ENCODE assay signal across 1 cellular context in genomic region chr6:138222901-138223546, GRCh38.
TF ChIP-seq lines count a peak whose summit lies in the region.

No MANE protein-coding gene starts in this region.

TF ChIP-seq in HepG2, 621 proteins besides CTCF, POLR2A, EP300 and RAD21 (continued from another document and continues in another):
- TF ChIP-seq, protein P1, sequence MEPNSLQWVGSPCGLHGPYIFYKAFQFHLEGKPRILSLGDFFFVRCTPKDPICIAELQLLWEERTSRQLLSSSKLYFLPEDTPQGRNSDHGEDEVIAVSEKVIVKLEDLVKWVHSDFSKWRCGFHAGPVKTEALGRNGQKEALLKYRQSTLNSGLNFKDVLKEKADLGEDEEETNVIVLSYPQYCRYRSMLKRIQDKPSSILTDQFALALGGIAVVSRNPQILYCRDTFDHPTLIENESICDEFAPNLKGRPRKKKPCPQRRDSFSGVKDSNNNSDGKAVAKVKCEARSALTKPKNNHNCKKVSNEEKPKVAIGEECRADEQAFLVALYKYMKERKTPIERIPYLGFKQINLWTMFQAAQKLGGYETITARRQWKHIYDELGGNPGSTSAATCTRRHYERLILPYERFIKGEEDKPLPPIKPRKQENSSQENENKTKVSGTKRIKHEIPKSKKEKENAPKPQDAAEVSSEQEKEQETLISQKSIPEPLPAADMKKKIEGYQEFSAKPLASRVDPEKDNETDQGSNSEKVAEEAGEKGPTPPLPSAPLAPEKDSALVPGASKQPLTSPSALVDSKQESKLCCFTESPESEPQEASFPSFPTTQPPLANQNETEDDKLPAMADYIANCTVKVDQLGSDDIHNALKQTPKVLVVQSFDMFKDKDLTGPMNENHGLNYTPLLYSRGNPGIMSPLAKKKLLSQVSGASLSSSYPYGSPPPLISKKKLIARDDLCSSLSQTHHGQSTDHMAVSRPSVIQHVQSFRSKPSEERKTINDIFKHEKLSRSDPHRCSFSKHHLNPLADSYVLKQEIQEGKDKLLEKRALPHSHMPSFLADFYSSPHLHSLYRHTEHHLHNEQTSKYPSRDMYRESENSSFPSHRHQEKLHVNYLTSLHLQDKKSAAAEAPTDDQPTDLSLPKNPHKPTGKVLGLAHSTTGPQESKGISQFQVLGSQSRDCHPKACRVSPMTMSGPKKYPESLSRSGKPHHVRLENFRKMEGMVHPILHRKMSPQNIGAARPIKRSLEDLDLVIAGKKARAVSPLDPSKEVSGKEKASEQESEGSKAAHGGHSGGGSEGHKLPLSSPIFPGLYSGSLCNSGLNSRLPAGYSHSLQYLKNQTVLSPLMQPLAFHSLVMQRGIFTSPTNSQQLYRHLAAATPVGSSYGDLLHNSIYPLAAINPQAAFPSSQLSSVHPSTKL (CRISPR knock-in tag; IDR thresholded peaks at IDR 0.05), result peak; percentile 99
- TF ChIP-seq MTF1 (CRISPR knock-in tag; IDR thresholded peaks at IDR 0.05), result no peak
- TF ChIP-seq ZNF547 (CRISPR knock-in tag; IDR thresholded peaks at IDR 0.05), result 0 out of 2 replicates have a peak, but pooled peaks have one; percentile 41
- TF ChIP-seq KLF13 (CRISPR knock-in tag; IDR thresholded peaks at IDR 0.05), result no peak
- 0 out of 2 replicates have a peak, but pooled peaks have one; percentile 53 for TF ChIP-seq PHF21A (CRISPR knock-in tag; IDR thresholded peaks at IDR 0.05)
- no peak for TF ChIP-seq ZNF558 (CRISPR knock-in tag; IDR thresholded peaks at IDR 0.05; ENCODE audit: borderline replicate concordance)
- peak; percentile 75; the same call in 1 of the 2 replicates for TF ChIP-seq KLF11 (CRISPR knock-in tag; IDR thresholded peaks at IDR 0.05)
- no peak for TF ChIP-seq MAF1 (CRISPR knock-in tag; IDR thresholded peaks at IDR 0.05; ENCODE audit: borderline replicate concordance)
- peak; percentile 87 for TF ChIP-seq ZFP37 (CRISPR knock-in tag; IDR thresholded peaks at IDR 0.05; ENCODE audit: borderline replicate concordance)
- TF ChIP-seq SKI (IDR thresholded peaks at IDR 0.05; ENCODE audit: partially characterized antibody), result peak; percentile 61
- TF ChIP-seq PHF5A (CRISPR knock-in tag; IDR thresholded peaks at IDR 0.05; ENCODE audit: low read depth, unreplicated experiment), result peak; percentile 46
- no peak for TF ChIP-seq ZFYVE20 (CRISPR knock-in tag; IDR thresholded peaks at IDR 0.05; ENCODE audit: borderline replicate concordance, low read depth)
- TF ChIP-seq SMAD3 (CRISPR knock-in tag; IDR thresholded peaks at IDR 0.05), result peak; percentile 82
- TF ChIP-seq ZNF564 (CRISPR knock-in tag; IDR thresholded peaks at IDR 0.05), result no peak; the same call in 1 of the 2 replicates
- peak; percentile 39; the same call in 1 of the 2 replicates for TF ChIP-seq CHD4 (IDR thresholded peaks at IDR 0.05; ENCODE audit: borderline replicate concordance, low read length)
- TF ChIP-seq ZNF629 (CRISPR knock-in tag; conservative IDR thresholded peaks at IDR 0.05), result 0 out of 2 replicates have a peak, but pooled peaks have one; percentile 17
- TF ChIP-seq NFAT5 (CRISPR knock-in tag; IDR thresholded peaks at IDR 0.05), result no peak
- TF ChIP-seq HOXD1 (CRISPR knock-in tag; IDR thresholded peaks at IDR 0.05), result no peak
- TF ChIP-seq DNMT1 (CRISPR knock-in tag; IDR thresholded peaks at IDR 0.05), result no peak
- no peak for TF ChIP-seq GTF2F1 (IDR thresholded peaks at IDR 0.05; ENCODE audit: low read length)
- TF ChIP-seq ATAD3A (CRISPR knock-in tag; IDR thresholded peaks at IDR 0.05), result no peak
- peak; percentile 82 for TF ChIP-seq TBX2 (CRISPR knock-in tag; IDR thresholded peaks at IDR 0.05; ENCODE audit: borderline replicate concordance)
- TF ChIP-seq CREB3 (CRISPR knock-in tag; IDR thresholded peaks at IDR 0.05), result no peak
- no peak for TF ChIP-seq ATF7 (IDR thresholded peaks at IDR 0.05)
- TF ChIP-seq ATF7 (CRISPR knock-in tag; IDR thresholded peaks at IDR 0.05), result no peak; the same call in 1 of the 2 replicates
- TF ChIP-seq ARNT (IDR thresholded peaks at IDR 0.05), result no peak
- peak; percentile 34; the same call in 1 of the 2 replicates for TF ChIP-seq GABPB1 (CRISPR knock-in tag; IDR thresholded peaks at IDR 0.05)
- TF ChIP-seq AHR (CRISPR knock-in tag; IDR thresholded peaks at IDR 0.05), result no peak
- TF ChIP-seq RNF2 (conservative IDR thresholded peaks at IDR 0.05; ENCODE audit: low read depth), result no peak; the same call in 1 of the 2 replicates
- peak; percentile 100 for TF ChIP-seq FOXA3 (CRISPR knock-in tag; IDR thresholded peaks at IDR 0.05)
- no peak; the same call in 1 of the 2 replicates for TF ChIP-seq SMC3 (IDR thresholded peaks at IDR 0.05; ENCODE audit: low read length)
- no peak for TF ChIP-seq PLRG1 (conservative IDR thresholded peaks at IDR 0.05)
- peak; percentile 58; the same call in 1 of the 2 replicates for TF ChIP-seq GATAD1 (CRISPR knock-in tag; IDR thresholded peaks at IDR 0.05)
- TF ChIP-seq HNRNPLL (IDR thresholded peaks at IDR 0.05; ENCODE audit: low read depth, low read length, poor library complexity, severe bottlenecking), result no peak
- peak; percentile 89; the same call in 1 of the 2 replicates for TF ChIP-seq MIER2 (CRISPR knock-in tag; IDR thresholded peaks at IDR 0.05)
- TF ChIP-seq CCAR2 (optimal IDR thresholded peaks at IDR 0.05; ENCODE audit: low read depth, low read length), result peak; percentile 55
- peak in 1 of 2 experiments; percentile 39; a peak in 1 of 4 replicates for TF ChIP-seq REST (IDR thresholded peaks at IDR 0.05; ENCODE audit: borderline replicate concordance in 1 of 2, low read depth in 1 of 2, low read length in 2 of 2)
- TF ChIP-seq FOXK1 (CRISPR knock-in tag; IDR thresholded peaks at IDR 0.05; ENCODE audit: borderline replicate concordance, low read depth), result peak; percentile 99
- TF ChIP-seq KDM6A (CRISPR knock-in tag; IDR thresholded peaks at IDR 0.05; ENCODE audit: low read depth), result peak; percentile 59
- TF ChIP-seq PAF1 (CRISPR knock-in tag; IDR thresholded peaks at IDR 0.05), result no peak
- no peak for TF ChIP-seq SMARCE1 (IDR thresholded peaks at IDR 0.05; ENCODE audit: borderline replicate concordance)
- peak; percentile 84 for TF ChIP-seq ZBTB43 (CRISPR knock-in tag; conservative IDR thresholded peaks at IDR 0.05)
- TF ChIP-seq, protein P2, sequence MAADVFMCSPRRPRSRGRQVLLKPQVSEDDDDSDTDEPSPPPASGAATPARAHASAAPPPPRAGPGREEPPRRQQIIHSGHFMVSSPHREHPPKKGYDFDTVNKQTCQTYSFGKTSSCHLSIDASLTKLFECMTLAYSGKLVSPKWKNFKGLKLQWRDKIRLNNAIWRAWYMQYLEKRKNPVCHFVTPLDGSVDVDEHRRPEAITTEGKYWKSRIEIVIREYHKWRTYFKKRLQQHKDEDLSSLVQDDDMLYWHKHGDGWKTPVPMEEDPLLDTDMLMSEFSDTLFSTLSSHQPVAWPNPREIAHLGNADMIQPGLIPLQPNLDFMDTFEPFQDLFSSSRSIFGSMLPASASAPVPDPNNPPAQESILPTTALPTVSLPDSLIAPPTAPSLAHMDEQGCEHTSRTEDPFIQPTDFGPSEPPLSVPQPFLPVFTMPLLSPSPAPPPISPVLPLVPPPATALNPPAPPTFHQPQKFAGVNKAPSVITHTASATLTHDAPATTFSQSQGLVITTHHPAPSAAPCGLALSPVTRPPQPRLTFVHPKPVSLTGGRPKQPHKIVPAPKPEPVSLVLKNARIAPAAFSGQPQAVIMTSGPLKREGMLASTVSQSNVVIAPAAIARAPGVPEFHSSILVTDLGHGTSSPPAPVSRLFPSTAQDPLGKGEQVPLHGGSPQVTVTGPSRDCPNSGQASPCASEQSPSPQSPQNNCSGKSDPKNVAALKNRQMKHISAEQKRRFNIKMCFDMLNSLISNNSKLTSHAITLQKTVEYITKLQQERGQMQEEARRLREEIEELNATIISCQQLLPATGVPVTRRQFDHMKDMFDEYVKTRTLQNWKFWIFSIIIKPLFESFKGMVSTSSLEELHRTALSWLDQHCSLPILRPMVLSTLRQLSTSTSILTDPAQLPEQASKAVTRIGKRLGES (CRISPR knock-in tag; IDR thresholded peaks at IDR 0.05; ENCODE audit: borderline replicate concordance), result no peak
- peak; percentile 71 for TF ChIP-seq CREM (IDR thresholded peaks at IDR 0.05)
- no peak for TF ChIP-seq CREM (CRISPR knock-in tag; IDR thresholded peaks at IDR 0.05)
- TF ChIP-seq CENPT (CRISPR knock-in tag; IDR thresholded peaks at IDR 0.05; ENCODE audit: low read depth), result no peak
- TF ChIP-seq SIX1 (CRISPR knock-in tag; IDR thresholded peaks at IDR 0.05; ENCODE audit: borderline replicate concordance), result peak; percentile 83; the same call in 1 of the 2 replicates
- TF ChIP-seq, protein P3, sequence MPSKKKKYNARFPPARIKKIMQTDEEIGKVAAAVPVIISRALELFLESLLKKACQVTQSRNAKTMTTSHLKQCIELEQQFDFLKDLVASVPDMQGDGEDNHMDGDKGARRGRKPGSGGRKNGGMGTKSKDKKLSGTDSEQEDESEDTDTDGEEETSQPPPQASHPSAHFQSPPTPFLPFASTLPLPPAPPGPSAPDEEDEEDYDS (CRISPR knock-in tag; IDR thresholded peaks at IDR 0.05), result peak; percentile 53
